In the genomic region with DNA sequence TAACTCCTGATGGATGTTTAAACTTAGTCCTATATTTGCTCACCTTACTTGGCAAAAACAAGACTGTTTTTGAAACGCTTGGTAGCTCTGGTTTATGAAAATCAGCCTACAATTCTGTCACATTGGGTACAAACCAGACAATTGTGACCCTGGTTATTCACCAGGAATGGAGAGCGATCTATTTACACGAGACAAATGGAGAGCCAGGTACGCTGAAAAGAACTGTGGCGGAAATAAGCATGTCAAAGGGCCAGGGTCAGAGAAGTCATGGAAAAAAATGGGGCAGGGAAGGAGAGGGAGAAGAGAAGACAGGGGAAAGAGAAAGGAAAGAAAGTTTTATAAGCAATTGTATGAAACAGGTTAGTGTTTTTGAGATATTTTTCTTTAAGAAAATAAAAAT, we compare ENCODE assay signal across 14 cellular contexts.
DNase-seq lines count a peak whose midpoint lies in the region; ATAC-seq and TF ChIP-seq lines count a peak whose summit lies in the region.
"Had no signal": no experiment of that assay in that cellular context is flagged by ENCODE, and none has a peak within 500 bp of the region (broad histone marks: within the 10 kb centered on the region; RNA-seq: fewer than 3 reads in every experiment).

No MANE protein-coding gene starts in this region.

- H3K4ac ChIP-seq in mesendoderm (ENCODE audit: low read depth, low read length), result no peak overlapping the region

- H3K23ac ChIP-seq in mesendoderm (ENCODE audit: low read length), result no peak overlapping the region

- no peak overlapping the region for H2AFZ ChIP-seq in smooth muscle cell (ENCODE audit: low read depth)

- no peaks in the 10 kb centered on the region for H3K27me3 Mint-ChIP-seq in central memory CD8-positive, alpha-beta T cell
- H3K27me3 Mint-ChIP-seq in activated naive CD4-positive, alpha-beta T cell treated with anti-CD3 and anti-CD28 coated beads for 36 hours (ENCODE audit: low read depth), result no peaks in the 10 kb centered on the region

- no peaks in the 10 kb centered on the region for H3K4me1 Mint-ChIP-seq in central memory CD8-positive, alpha-beta T cell
- H3K4me1 Mint-ChIP-seq in activated naive CD4-positive, alpha-beta T cell treated with anti-CD3 and anti-CD28 coated beads for 36 hours (ENCODE audit: low read depth), result no peaks in the 10 kb centered on the region

- no peaks in the 10 kb centered on the region for H3K79me1 ChIP-seq in mesendoderm (ENCODE audit: low read length)

- H3K27ac ChIP-seq in HUES64 (ENCODE audit: low read depth, low read length), result peak overlapping the region; percentile 40; the same call in 1 of the 2 replicates
- H3K27ac ChIP-seq in mesendoderm (ENCODE audit: low read depth, low read length), result no peak overlapping the region
- peak overlapping the region; percentile 70 for H3K27ac ChIP-seq in smooth muscle cell (ENCODE audit: low read depth)

- H3K9me3 ChIP-seq in HUES64 (ENCODE audit: insufficient read depth, low read depth, low read length) (no peaks in the 10 kb centered on the region), smooth muscle cell (replicated peaks; ENCODE audit: low read depth) (no peaks in the 10 kb centered on the region)

- intact Hi-C loops in activated naive CD4-positive, alpha-beta T cell treated with anti-CD3 and anti-CD28 coated beads for 36 hours (cut with micrococcal nuclease), result no loop called here

- no peaks in the 10 kb centered on the region for H3K36me3 ChIP-seq in HUES64 (ENCODE audit: insufficient read depth, low read length)
- H3K36me3 ChIP-seq in mesendoderm (ENCODE audit: control insufficient read depth, insufficient read depth, low read length), result no peaks in the 10 kb centered on the region
- H3K36me3 ChIP-seq in smooth muscle cell (ENCODE audit: low read depth), result no peaks in the 10 kb centered on the region

- H2BK120ac ChIP-seq in mesendoderm (ENCODE audit: low read depth, low read length), result no peak overlapping the region

- no peak overlapping the region for H3K9ac ChIP-seq in HUES64 (ENCODE audit: low read depth, low read length)
- H3K9ac ChIP-seq in mesendoderm (ENCODE audit: low read length), result no peak overlapping the region
- H3K9ac ChIP-seq in smooth muscle cell (ENCODE audit: low read depth), result peak overlapping the region; percentile 42

- H3K36me3 Mint-ChIP-seq in central memory CD8-positive, alpha-beta T cell (ENCODE audit: insufficient read depth), result peaks cover 7% of the 10 kb centered on the region
- H3K36me3 Mint-ChIP-seq in activated naive CD4-positive, alpha-beta T cell treated with anti-CD3 and anti-CD28 coated beads for 36 hours (ENCODE audit: low read depth), result peaks cover 9% of the 10 kb centered on the region

- no peak overlapping the region for H2AK5ac ChIP-seq in mesendoderm (ENCODE audit: low read length)

- H3K4me3 ChIP-seq in HUES64 (ENCODE audit: low read length) (no peak overlapping the region), mesendoderm (ENCODE audit: low read length) (no peak overlapping the region), smooth muscle cell (no peak overlapping the region)

- H3K4me3 Mint-ChIP-seq in central memory CD8-positive, alpha-beta T cell, result no peak overlapping the region
- H3K4me3 Mint-ChIP-seq in activated naive CD4-positive, alpha-beta T cell treated with anti-CD3 and anti-CD28 coated beads for 36 hours, result no peak overlapping the region
- H3K4me3 Mint-ChIP-seq: activated T-cell treated with anti-CD3 and anti-CD28 coated beads, Interleukin-2, amount 50 U/mL, for 4 hours had no signal

- TF ChIP-seq CTCF in smooth muscle cell (IDR thresholded peaks at IDR 0.05; ENCODE audit: borderline replicate concordance, insufficient read depth, poor library complexity, severe bottlenecking), result no peak

- no peak for DNase-seq in central memory CD8-positive, alpha-beta T cell (ENCODE audit: low spot score in 2 of 2)
- DNase-seq in mesendoderm, result no peak
- no peak for DNase-seq in smooth muscle cell (lab: John Stamatoyannopoulos, UW; ENCODE audit: unreplicated experiment)
- no peak for DNase-seq in NOMO-1 (lab: John Stamatoyannopoulos, UW; ENCODE audit: unreplicated experiment in 2 of 2)
- no peak for DNase-seq in retina
- no peak for DNase-seq in stimulated activated CD4-positive, alpha-beta T cell treated with anti-CD3 and anti-CD28 coated beads, Interleukin-4, amount 100 ng/mL, for 1 hour
- DNase-seq in activated naive CD4-positive, alpha-beta T cell treated with anti-CD3 and anti-CD28 coated beads for 36 hours, result no peak
- DNase-seq: activated CD4-positive, alpha-beta T cell treated with anti-CD3 and anti-CD28 coated beads for 4 hours; activated T-cell treated with anti-CD3 and anti-CD28 coated beads, Interleukin-2, amount 50 U/mL, for 4 hours; amniotic stem cell; DMS79 treated with DMSO at 0.1 percent for 48 hours; KBM-7; PC-3 had no signal

- H3K4me2 ChIP-seq in mesendoderm (ENCODE audit: low read length), result no peak overlapping the region
- peak overlapping the region; percentile 72 for H3K4me2 ChIP-seq in smooth muscle cell

- H3K56ac ChIP-seq in mesendoderm (ENCODE audit: low read length), result peak overlapping the region; percentile 12

- peaks cover 47% of the 10 kb centered on the region for H3F3A ChIP-seq in smooth muscle cell (ENCODE audit: low read depth)

- CTCF ChIA-PET in activated naive CD4-positive, alpha-beta T cell treated with anti-CD3 and anti-CD28 coated beads for 36 hours (lab: Charles Lee), result no interaction called here

- WGBS in HUES64, result 36% methylated on average over 5 of the region's 5 CpGs
- WGBS in mesendoderm (ENCODE audit: extremely low coverage, insufficient coverage, low lambda C conversion rate), result no CpG with 5 or more reads among the region's 5 CpGs
- WGBS in smooth muscle cell (ENCODE audit: low lambda C conversion rate), result 75% methylated on average over 5 of the region's 5 CpGs

- H3K27ac Mint-ChIP-seq in central memory CD8-positive, alpha-beta T cell (ENCODE audit: low read depth), result peak overlapping the region; percentile 6
- H3K27ac Mint-ChIP-seq in activated naive CD4-positive, alpha-beta T cell treated with anti-CD3 and anti-CD28 coated beads for 36 hours, result no peak overlapping the region

- no peak overlapping the region for H2BK15ac ChIP-seq in mesendoderm (replicated peaks; ENCODE audit: low read depth)

- no peak overlapping the region for H4K5ac ChIP-seq in mesendoderm (ENCODE audit: low read length)

- H3K27me3 ChIP-seq in HUES64 (ENCODE audit: insufficient read depth, low read length), result no peaks in the 10 kb centered on the region
- H3K27me3 ChIP-seq in mesendoderm (ENCODE audit: insufficient read depth, low read length, poor library complexity), result no peaks in the 10 kb centered on the region
- H3K27me3 ChIP-seq in smooth muscle cell (ENCODE audit: low read depth), result no peaks in the 10 kb centered on the region

- H2BK5ac ChIP-seq in mesendoderm (ENCODE audit: low read length), result no peak overlapping the region

- no peak overlapping the region for H4K8ac ChIP-seq in mesendoderm (ENCODE audit: low read depth, low read length)

- H3K9me3 Mint-ChIP-seq in central memory CD8-positive, alpha-beta T cell, result no peaks in the 10 kb centered on the region
- no peaks in the 10 kb centered on the region for H3K9me3 Mint-ChIP-seq in activated naive CD4-positive, alpha-beta T cell treated with anti-CD3 and anti-CD28 coated beads for 36 hours
- H3K9me3 Mint-ChIP-seq: activated T-cell treated with anti-CD3 and anti-CD28 coated beads, Interleukin-2, amount 50 U/mL, for 4 hours had no signal

- H3K4me1 ChIP-seq in HUES64 (ENCODE audit: insufficient read depth, low read length), result peaks cover 45% of the 10 kb centered on the region
- peaks cover 25% of the 10 kb centered on the region for H3K4me1 ChIP-seq in mesendoderm (ENCODE audit: control insufficient read depth, low read depth, low read length)
- H3K4me1 ChIP-seq in smooth muscle cell (ENCODE audit: low read depth), result peaks cover 47% of the 10 kb centered on the region

- ATAC-seq in central memory CD8-positive, alpha-beta T cell (replicated peaks; ENCODE audit: extremely low read depth, poor library complexity, severe bottlenecking), result no peak
- ATAC-seq: activated T-cell treated with anti-CD3 and anti-CD28 coated beads, Interleukin-2, amount 50 U/mL, for 4 hours; PC-3 had no signal

- H4K20me1 ChIP-seq in smooth muscle cell (ENCODE audit: low read depth), result no peaks in the 10 kb centered on the region

- peak overlapping the region; percentile 88 for H3K18ac ChIP-seq in mesendoderm (ENCODE audit: low read length)

- no peaks in the 10 kb centered on the region for H3K79me2 ChIP-seq in mesendoderm (ENCODE audit: control insufficient read depth, insufficient read depth, low read length)
- no peaks in the 10 kb centered on the region for H3K79me2 ChIP-seq in smooth muscle cell (ENCODE audit: low read depth)
